Comparison of ENCODE assay signal across 3 cellular contexts in genomic region chr6:79598012-79598411, GRCh38.
A peak's percentile ranks its signal among the peaks of the same experiment; 100 is the strongest.
TF ChIP-seq lines count a peak whose summit lies in the region.

No MANE protein-coding gene starts in this region.

TF ChIP-seq in A549, 52 proteins besides CTCF, POLR2A, EP300 and RAD21:
- TF ChIP-seq NFE2L2 (conservative IDR thresholded peaks at IDR 0.05; ENCODE audit: low read length) (peak; percentile 80), MAFK (IDR thresholded peaks at IDR 0.05; ENCODE audit: partially characterized antibody) (peak; percentile 78), ESRRA (IDR thresholded peaks at IDR 0.05; ENCODE audit: borderline replicate concordance, low read length) (no peak)
- TF ChIP-seq, protein P1, sequence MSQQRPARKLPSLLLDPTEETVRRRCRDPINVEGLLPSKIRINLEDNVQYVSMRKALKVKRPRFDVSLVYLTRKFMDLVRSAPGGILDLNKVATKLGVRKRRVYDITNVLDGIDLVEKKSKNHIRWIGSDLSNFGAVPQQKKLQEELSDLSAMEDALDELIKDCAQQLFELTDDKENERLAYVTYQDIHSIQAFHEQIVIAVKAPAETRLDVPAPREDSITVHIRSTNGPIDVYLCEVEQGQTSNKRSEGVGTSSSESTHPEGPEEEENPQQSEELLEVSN (IDR thresholded peaks at IDR 0.05; ENCODE audit: borderline replicate concordance, low read depth): no peak
- TF ChIP-seq, protein P2, sequence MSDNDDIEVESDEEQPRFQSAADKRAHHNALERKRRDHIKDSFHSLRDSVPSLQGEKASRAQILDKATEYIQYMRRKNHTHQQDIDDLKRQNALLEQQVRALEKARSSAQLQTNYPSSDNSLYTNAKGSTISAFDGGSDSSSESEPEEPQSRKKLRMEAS (IDR thresholded peaks at IDR 0.05): no peak

TF ChIP-seq in IMR-90, 13 proteins besides CTCF, POLR2A, EP300 and RAD21:
- TF ChIP-seq MAFK (IDR thresholded peaks at IDR 0.05; ENCODE audit: low read depth, low read length) (peak; percentile 40; the same call in 1 of the 2 replicates), CEBPB (IDR thresholded peaks at IDR 0.05; ENCODE audit: low read depth, low read length) (no peak), NFE2L2 (IDR thresholded peaks at IDR 0.05; ENCODE audit: low read depth, low read length) (peak; percentile 89)
TF ChIP-seq in IMR-90: peak in this region for 2.

TF ChIP-seq in K562, 482 proteins besides CTCF, POLR2A, EP300 and RAD21:
- no peak for TF ChIP-seq STAT5B (CRISPR knock-in tag; IDR thresholded peaks at IDR 0.05)
- TF ChIP-seq, protein P3, sequence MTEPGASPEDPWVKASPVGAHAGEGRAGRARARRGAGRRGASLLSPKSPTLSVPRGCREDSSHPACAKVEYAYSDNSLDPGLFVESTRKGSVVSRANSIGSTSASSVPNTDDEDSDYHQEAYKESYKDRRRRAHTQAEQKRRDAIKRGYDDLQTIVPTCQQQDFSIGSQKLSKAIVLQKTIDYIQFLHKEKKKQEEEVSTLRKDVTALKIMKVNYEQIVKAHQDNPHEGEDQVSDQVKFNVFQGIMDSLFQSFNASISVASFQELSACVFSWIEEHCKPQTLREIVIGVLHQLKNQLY (CRISPR knock-in tag; conservative IDR thresholded peaks at IDR 0.05): no peak
- TF ChIP-seq ZNF354B (CRISPR knock-in tag; IDR thresholded peaks at IDR 0.05): no peak
- TF ChIP-seq NFE2 (IDR thresholded peaks at IDR 0.05; ENCODE audit: low read depth): peak; percentile 94
- no peak for TF ChIP-seq ZBTB26 (CRISPR knock-in tag; IDR thresholded peaks at IDR 0.05)
- no peak for TF ChIP-seq FOSL1 (tag; conservative IDR thresholded peaks at IDR 0.05)
- no peak for TF ChIP-seq ELF1 (tag; IDR thresholded peaks at IDR 0.05)
- TF ChIP-seq ZNF512 (tag; IDR thresholded peaks at IDR 0.05): no peak
- TF ChIP-seq SMARCA4 (IDR thresholded peaks at IDR 0.05): peak; percentile 54
- no peak for TF ChIP-seq LEF1 (IDR thresholded peaks at IDR 0.05)
- peak; percentile 98 for TF ChIP-seq ZNF316 (IDR thresholded peaks at IDR 0.05)
- no peak for TF ChIP-seq NR2F6 (CRISPR knock-in tag; IDR thresholded peaks at IDR 0.05)
- TF ChIP-seq ZKSCAN8 (CRISPR knock-in tag; IDR thresholded peaks at IDR 0.05): no peak
- TF ChIP-seq, protein P4, sequence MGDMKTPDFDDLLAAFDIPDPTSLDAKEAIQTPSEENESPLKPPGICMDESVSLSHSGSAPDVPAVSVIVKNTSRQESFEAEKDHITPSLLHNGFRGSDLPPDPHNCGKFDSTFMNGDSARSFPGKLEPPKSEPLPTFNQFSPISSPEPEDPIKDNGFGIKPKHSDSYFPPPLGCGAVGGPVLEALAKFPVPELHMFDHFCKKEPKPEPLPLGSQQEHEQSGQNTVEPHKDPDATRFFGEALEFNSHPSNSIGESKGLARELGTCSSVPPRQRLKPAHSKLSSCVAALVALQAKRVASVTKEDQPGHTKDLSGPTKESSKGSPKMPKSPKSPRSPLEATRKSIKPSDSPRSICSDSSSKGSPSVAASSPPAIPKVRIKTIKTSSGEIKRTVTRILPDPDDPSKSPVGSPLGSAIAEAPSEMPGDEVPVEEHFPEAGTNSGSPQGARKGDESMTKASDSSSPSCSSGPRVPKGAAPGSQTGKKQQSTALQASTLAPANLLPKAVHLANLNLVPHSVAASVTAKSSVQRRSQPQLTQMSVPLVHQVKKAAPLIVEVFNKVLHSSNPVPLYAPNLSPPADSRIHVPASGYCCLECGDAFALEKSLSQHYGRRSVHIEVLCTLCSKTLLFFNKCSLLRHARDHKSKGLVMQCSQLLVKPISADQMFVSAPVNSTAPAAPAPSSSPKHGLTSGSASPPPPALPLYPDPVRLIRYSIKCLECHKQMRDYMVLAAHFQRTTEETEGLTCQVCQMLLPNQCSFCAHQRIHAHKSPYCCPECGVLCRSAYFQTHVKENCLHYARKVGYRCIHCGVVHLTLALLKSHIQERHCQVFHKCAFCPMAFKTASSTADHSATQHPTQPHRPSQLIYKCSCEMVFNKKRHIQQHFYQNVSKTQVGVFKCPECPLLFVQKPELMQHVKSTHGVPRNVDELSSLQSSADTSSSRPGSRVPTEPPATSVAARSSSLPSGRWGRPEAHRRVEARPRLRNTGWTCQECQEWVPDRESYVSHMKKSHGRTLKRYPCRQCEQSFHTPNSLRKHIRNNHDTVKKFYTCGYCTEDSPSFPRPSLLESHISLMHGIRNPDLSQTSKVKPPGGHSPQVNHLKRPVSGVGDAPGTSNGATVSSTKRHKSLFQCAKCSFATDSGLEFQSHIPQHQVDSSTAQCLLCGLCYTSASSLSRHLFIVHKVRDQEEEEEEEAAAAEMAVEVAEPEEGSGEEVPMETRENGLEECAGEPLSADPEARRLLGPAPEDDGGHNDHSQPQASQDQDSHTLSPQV (IDR thresholded peaks at IDR 0.05): peak; percentile 49; the same call in 1 of the 2 replicates
- no peak for TF ChIP-seq HEY1 (CRISPR knock-in tag; IDR thresholded peaks at IDR 0.05; ENCODE audit: borderline replicate concordance)
- no peak for TF ChIP-seq FOXJ3 (CRISPR knock-in tag; IDR thresholded peaks at IDR 0.05)
- TF ChIP-seq IFI16 (CRISPR knock-in tag; IDR thresholded peaks at IDR 0.05): no peak
- TF ChIP-seq BACH1 (tag; IDR thresholded peaks at IDR 0.05): peak; percentile 88; the same call in 1 of the 2 replicates
- peak; percentile 93 for TF ChIP-seq C11orf30 (IDR thresholded peaks at IDR 0.05; ENCODE audit: low read depth)
- no peak for TF ChIP-seq DMBX1 (CRISPR knock-in tag; IDR thresholded peaks at IDR 0.05; ENCODE audit: borderline replicate concordance)
- peak; percentile 91 for TF ChIP-seq MAFK (IDR thresholded peaks at IDR 0.05; ENCODE audit: low read length)
- peak; percentile 94 for TF ChIP-seq MAFF (IDR thresholded peaks at IDR 0.05; ENCODE audit: low read length)
- no peak for TF ChIP-seq GTF2F1 (IDR thresholded peaks at IDR 0.05; ENCODE audit: low read depth, low read length)
- no peak for TF ChIP-seq ZKSCAN1 (IDR thresholded peaks at IDR 0.05; ENCODE audit: low read depth, low read length)
- TF ChIP-seq ARID1B (IDR thresholded peaks at IDR 0.05): peak; percentile 38; the same call in 1 of the 2 replicates
- TF ChIP-seq MAFG (tag; conservative IDR thresholded peaks at IDR 0.05): peak; percentile 93
- TF ChIP-seq DPF2 (IDR thresholded peaks at IDR 0.05): peak; percentile 53
- no peak for TF ChIP-seq CGGBP1 (CRISPR knock-in tag; IDR thresholded peaks at IDR 0.05)
- peak; percentile 84 for TF ChIP-seq NFE2L1 (tag; IDR thresholded peaks at IDR 0.05; ENCODE audit: borderline replicate concordance, low read depth)
